Comparison of ENCODE assay signal across 11 cellular contexts in genomic region chr6:149751239-149751638, GRCh38. TPM values are rescaled to one million over a fixed set of nuclear protein-coding genes. Genes with fewer than 3 reads are reported as not detected.
DNase-seq lines count a peak whose midpoint lies in the region; ATAC-seq and TF ChIP-seq lines count a peak whose summit lies in the region.
"Had no signal": no experiment of that assay in that cellular context is flagged by ENCODE, and none has a peak within 500 bp of the region (broad histone marks: within the 10 kb centered on the region; RNA-seq: fewer than 3 reads in every experiment).

No MANE protein-coding gene starts in this region.

- 89% methylated on average over 8 of the region's 8 CpGs for WGBS in hepatocyte (ENCODE audit: low lambda C conversion rate, missing lambda C conversion rate)

- no peaks in the 10 kb centered on the region for H4K20me1 ChIP-seq in hepatocyte (ENCODE audit: insufficient read depth, poor library complexity, severe bottlenecking)

- DNase-seq in stimulated activated naive CD8-positive, alpha-beta T cell treated with anti-CD3 and anti-CD28 coated beads, Interleukin-15, Interleukin-2, amounts not matched to agents 100 U/mL and 50 U/mL, for 24 hours, result no peak
- no peak for DNase-seq in hepatocyte (ENCODE audit: low spot score)
- no peak for DNase-seq in SIG-M5 treated with dmso at 0.1 percent for 504 hours (lab: John Stamatoyannopoulos, UW; ENCODE audit: unreplicated experiment)
- DNase-seq in caudate nucleus (lab: John Stamatoyannopoulos, UW), result no peak
- DNase-seq in NCI-H1930 (lab: John Stamatoyannopoulos, UW), result no peak
- DNase-seq in iPS-NIHi7 (ENCODE audit: extremely low spot score), result no peak
- DNase-seq: activated CD4-positive, CD25-positive, alpha-beta regulatory T cell treated with anti-CD3 and anti-CD28 coated beads, Interleukin-2, amount 50 U/mL, for 72 hours; MV-4-11; stimulated activated CD8-positive, alpha-beta memory T cell treated with anti-CD3 and anti-CD28 coated beads, Interleukin-4, amount 100 ng/mL, for 48 hours had no signal

- no peaks in the 10 kb centered on the region for H3K9me3 ChIP-seq in hepatocyte (ENCODE audit: low read depth)

- peaks cover 52% of the 10 kb centered on the region for H3K4me1 Mint-ChIP-seq in stimulated activated naive CD8-positive, alpha-beta T cell treated with anti-CD3 and anti-CD28 coated beads, Interleukin-15, Interleukin-2, amounts not matched to agents 100 ng/mL and 50 ng/mL, for 24 hours (ENCODE audit: low read depth)

- peaks cover 66% of the 10 kb centered on the region for H3K79me2 ChIP-seq in hepatocyte

- H3K27ac ChIP-seq in VCaP (peak overlapping the region; percentile 93), hepatocyte (peak overlapping the region; percentile 97), caudate nucleus (ENCODE audit: low read depth, low read length) (no peak overlapping the region)

- H3K27me3 Mint-ChIP-seq in stimulated activated naive CD8-positive, alpha-beta T cell treated with anti-CD3 and anti-CD28 coated beads, Interleukin-15, Interleukin-2, amounts not matched to agents 100 ng/mL and 50 ng/mL, for 24 hours, result no peaks in the 10 kb centered on the region

- TF ChIP-seq CTCF in VCaP (conservative IDR thresholded peaks at IDR 0.05) (no peak), hepatocyte (IDR thresholded peaks at IDR 0.05; ENCODE audit: poor library complexity) (no peak)

- H3K27ac Mint-ChIP-seq in stimulated activated naive CD8-positive, alpha-beta T cell treated with anti-CD3 and anti-CD28 coated beads, Interleukin-15, Interleukin-2, amounts not matched to agents 100 ng/mL and 50 ng/mL, for 24 hours, result no peak overlapping the region

- no peaks in the 10 kb centered on the region for H3K36me3 ChIP-seq in hepatocyte (replicated peaks; ENCODE audit: insufficient read depth, low read depth)

- H3K36me3 Mint-ChIP-seq in stimulated activated naive CD8-positive, alpha-beta T cell treated with anti-CD3 and anti-CD28 coated beads, Interleukin-15, Interleukin-2, amounts not matched to agents 100 ng/mL and 50 ng/mL, for 24 hours (ENCODE audit: low read depth), result peaks cover 9% of the 10 kb centered on the region

- no peak overlapping the region for H2AFZ ChIP-seq in hepatocyte

- ATAC-seq in stimulated activated naive CD8-positive, alpha-beta T cell treated with anti-CD3 and anti-CD28 coated beads, Interleukin-15, Interleukin-2, amounts not matched to agents 100 U/mL and 50 U/mL, for 24 hours, result no peak

- H3K4me3 ChIP-seq in hepatocyte, result no peak overlapping the region

- H3K4me2 ChIP-seq in hepatocyte, result peak overlapping the region; percentile 88

- no peaks in the 10 kb centered on the region for H3K9me2 ChIP-seq in hepatocyte (replicated peaks; ENCODE audit: insufficient read depth)

- no peaks in the 10 kb centered on the region for H3K27me3 ChIP-seq in hepatocyte

- no peaks in the 10 kb centered on the region for H3K9me3 Mint-ChIP-seq in stimulated activated naive CD8-positive, alpha-beta T cell treated with anti-CD3 and anti-CD28 coated beads, Interleukin-15, Interleukin-2, amounts not matched to agents 100 ng/mL and 50 ng/mL, for 24 hours

- H3K4me3 Mint-ChIP-seq in stimulated activated naive CD8-positive, alpha-beta T cell treated with anti-CD3 and anti-CD28 coated beads, Interleukin-15, Interleukin-2, amounts not matched to agents 100 ng/mL and 50 ng/mL, for 24 hours, result peak overlapping the region; percentile 87

- peaks cover 5% of the 10 kb centered on the region for H3K4me1 ChIP-seq in hepatocyte (ENCODE audit: insufficient read depth)

RNA-seq across cellular contexts. Expression of gene PCMT1, which starts 1.7 kb away (rescaled TPM):
- 107 and 110 TPM in 2 replicates for total RNA-seq in hepatocyte
- polyA plus RNA-seq in hepatocyte, result 126 and 130 TPM in 2 replicates

RNA-seq across cellular contexts. Expression of gene NUP43, which starts 4.9 kb away (rescaled TPM):
- total RNA-seq in hepatocyte, result 33.6 and 37.2 TPM in 2 replicates
- polyA plus RNA-seq in hepatocyte, result 7.0 and 9.8 TPM in 2 replicates

RNA-seq across cellular contexts. Expression of gene LATS1, which starts 33.3 kb away (rescaled TPM):
- 23.7 and 26.2 TPM in 2 replicates for total RNA-seq in hepatocyte
- 6.6 and 7.9 TPM in 2 replicates for polyA plus RNA-seq in hepatocyte
